Comparison of ENCODE assay signal across 8 cellular contexts in genomic region chr12:98503343-98503592, GRCh38. TPM values are rescaled to one million over a fixed set of nuclear protein-coding genes. Genes with fewer than 3 reads are reported as not detected.
DNase-seq lines count a peak whose midpoint lies in the region; ATAC-seq, FAIRE-seq and TF ChIP-seq lines count a peak whose summit lies in the region.

No MANE protein-coding gene starts in this region.

- ATAC-seq in GM21423 (IDR thresholded peaks at IDR 0.05; ENCODE audit: unreplicated experiment) (peak; percentile 60), Panc1 (peak; percentile 87)
- ATAC-seq in activated T-helper 17 cell treated with anti-CD3 and anti-CD28 coated beads, Interleukin-2, amount 50 U/mL, for 72 hours (replicated peaks) = peak; percentile 58
- peak; percentile 66 to 73 for ATAC-seq in naive thymus-derived CD8-positive, alpha-beta T cell

- peaks cover 32% of the 10 kb centered on the region for H3K4me1 Mint-ChIP-seq in activated T-helper 17 cell treated with anti-CD3 and anti-CD28 coated beads, Interleukin-2, amount 50 U/mL, for 72 hours
- peaks cover 15 to 28% (median 20%) of the 10 kb centered on the region in 4 donors for H3K4me1 Mint-ChIP-seq in naive thymus-derived CD8-positive, alpha-beta T cell

- H3K27me3 ChIP-seq in Panc1 (ENCODE audit: control insufficient read depth, insufficient read depth, low read length) = no peaks in the 10 kb centered on the region

- in situ Hi-C loops in Panc1 (cut with HindIII; ENCODE audit: low pct_unique_long_range_greater_than_20kb, low sequenced_read_pairs) = no loop called here

- H3K4me3 ChIP-seq in Panc1 (ENCODE audit: low read depth in 2 of 2, low read length in 2 of 2) (peak overlapping the region; percentile 76 to 86), fibroblast of mammary gland (ENCODE audit: control insufficient read depth, low read depth, low read length) (peak overlapping the region; percentile 83)

- H3K36me3 Mint-ChIP-seq in activated T-helper 17 cell treated with anti-CD3 and anti-CD28 coated beads, Interleukin-2, amount 50 U/mL, for 72 hours (ENCODE audit: low read depth) = peaks cover 27% of the 10 kb centered on the region
- H3K36me3 Mint-ChIP-seq in naive thymus-derived CD8-positive, alpha-beta T cell = peaks cover 0 to 10% (median 6%) of the 10 kb centered on the region in 3 donors

- H3K27ac Mint-ChIP-seq in activated T-helper 17 cell treated with anti-CD3 and anti-CD28 coated beads, Interleukin-2, amount 50 U/mL, for 72 hours = peak overlapping the region; percentile 100
- peak overlapping the region; percentile 96 to 100 (median 98) for H3K27ac Mint-ChIP-seq in naive thymus-derived CD8-positive, alpha-beta T cell

- CTCF ChIA-PET in Panc1 (lab: Charles Lee) = no interaction called here

- DNase-seq in D721Med (ENCODE audit: insufficient read length, low spot score) = peak; percentile 47
- DNase-seq in HUDEP-2 (lab: John Stamatoyannopoulos, UW; ENCODE audit: unreplicated experiment in 76 of 76) = peak; percentile 14 to 95 (median 82)
- peak; percentile 95 for DNase-seq in Panc1 (ENCODE audit: low read depth, low spot score)
- peak; percentile 91 for DNase-seq in fibroblast of mammary gland (ENCODE audit: low read depth)
- peak in 9 of 10 donors; percentile 69 to 91 (median 85) for DNase-seq in naive thymus-derived CD8-positive, alpha-beta T cell
- DNase-seq in stimulated activated naive CD4-positive, alpha-beta T cell (lab: John Stamatoyannopoulos, UW) = peak; percentile 73 to 97 (median 84)

- POLR2A ChIA-PET in Panc1 (lab: Charles Lee) = no interaction called here
- POLR2A ChIA-PET in naive thymus-derived CD8-positive, alpha-beta T cell (lab: Charles Lee) = interaction anchor here (0.8 to 8.1 kb wide), 6 partner anchors 9 to 141 kb away, joined by 3 to 142 read pairs (median 6); partner anchors contain the start of genes IKBIP, SLC25A3 and TMPO

- H3K9me3 ChIP-seq in Panc1 (ENCODE audit: control insufficient read depth, insufficient read depth, low read depth, low read length) = no peaks in the 10 kb centered on the region

- H3K27me3 Mint-ChIP-seq in activated T-helper 17 cell treated with anti-CD3 and anti-CD28 coated beads, Interleukin-2, amount 50 U/mL, for 72 hours = no peaks in the 10 kb centered on the region
- H3K27me3 Mint-ChIP-seq in naive thymus-derived CD8-positive, alpha-beta T cell = peaks cover 0 to 9% (median 0%) of the 10 kb centered on the region in 5 donors

- peak overlapping the region; percentile 97 for H3K27ac ChIP-seq in Panc1 (ENCODE audit: low read length)

- TF ChIP-seq CTCF in D721Med (IDR thresholded peaks at IDR 0.05; ENCODE audit: insufficient read depth, missing control alignments) (no peak), Panc1 (IDR thresholded peaks at IDR 0.05) (no peak), fibroblast of mammary gland (conservative IDR thresholded peaks at IDR 0.05; ENCODE audit: control insufficient read depth, insufficient read depth, low read depth, low read length) (no peak)

- 0 out of 2 replicates have a peak, but pooled peaks cover 5% of the 10 kb centered on the region for H3K4me1 ChIP-seq in Panc1 (ENCODE audit: control insufficient read depth, insufficient read depth, low read length)

- H3K9me3 Mint-ChIP-seq in activated T-helper 17 cell treated with anti-CD3 and anti-CD28 coated beads, Interleukin-2, amount 50 U/mL, for 72 hours = peaks cover 4% of the 10 kb centered on the region
- H3K9me3 Mint-ChIP-seq in naive thymus-derived CD8-positive, alpha-beta T cell = peaks cover 0 to 14% (median 0%) of the 10 kb centered on the region in 9 donors

- BruUV-seq in Panc1 (replicated peaks; lab: Mats Ljungman, UMichigan) = no TSS peak

- intact Hi-C loops in Panc1 (cut with micrococcal nuclease; ENCODE audit: unreplicated experiment) = no loop called here

- peak overlapping the region; percentile 95 for H3K4me3 Mint-ChIP-seq in activated T-helper 17 cell treated with anti-CD3 and anti-CD28 coated beads, Interleukin-2, amount 50 U/mL, for 72 hours
- peak overlapping the region; percentile 84 to 99 (median 97) for H3K4me3 Mint-ChIP-seq in naive thymus-derived CD8-positive, alpha-beta T cell

- no peaks in the 10 kb centered on the region for H3K36me3 ChIP-seq in Panc1 (ENCODE audit: control insufficient read depth, insufficient read depth, low read length)

- FAIRE-seq in D721Med (lab: Jason Lieb, UNC) = no peak

RNA-seq across cellular contexts. Expression of gene TMPO, which starts 12.1 kb away (rescaled TPM):
- 124 TPM for total RNA-seq in Panc1 (2021; ENCODE audit: unreplicated experiment)
- polyA plus RNA-seq in Panc1 (2012; ENCODE audit: insufficient read length) = 63.9 TPM
- total RNA-seq in activated T-helper 17 cell treated with anti-CD3 and anti-CD28 coated beads, Interleukin-2, amount 50 U/mL, for 72 hours = 100 to 1,000 TPM; 268 to 285 TPM
- total RNA-seq in naive thymus-derived CD8-positive, alpha-beta T cell = 100 to 1,000 TPM; 168 to 174 TPM
- polyA plus RNA-seq in naive thymus-derived CD8-positive, alpha-beta T cell = 10 to 100 TPM; 49.3 to 61.1 (median 58.6) TPM

Comparison
In these comparisons a context has a peak if more than half of its experiments do, and no peak if none do; other contexts are left out.
1. Peak in every context shown above with its lines: DNase-seq, ATAC-seq, H3K4me3 ChIP-seq and H3K27ac ChIP-seq.